ENCODE assay signal across 24 cellular contexts in the genomic region with DNA sequence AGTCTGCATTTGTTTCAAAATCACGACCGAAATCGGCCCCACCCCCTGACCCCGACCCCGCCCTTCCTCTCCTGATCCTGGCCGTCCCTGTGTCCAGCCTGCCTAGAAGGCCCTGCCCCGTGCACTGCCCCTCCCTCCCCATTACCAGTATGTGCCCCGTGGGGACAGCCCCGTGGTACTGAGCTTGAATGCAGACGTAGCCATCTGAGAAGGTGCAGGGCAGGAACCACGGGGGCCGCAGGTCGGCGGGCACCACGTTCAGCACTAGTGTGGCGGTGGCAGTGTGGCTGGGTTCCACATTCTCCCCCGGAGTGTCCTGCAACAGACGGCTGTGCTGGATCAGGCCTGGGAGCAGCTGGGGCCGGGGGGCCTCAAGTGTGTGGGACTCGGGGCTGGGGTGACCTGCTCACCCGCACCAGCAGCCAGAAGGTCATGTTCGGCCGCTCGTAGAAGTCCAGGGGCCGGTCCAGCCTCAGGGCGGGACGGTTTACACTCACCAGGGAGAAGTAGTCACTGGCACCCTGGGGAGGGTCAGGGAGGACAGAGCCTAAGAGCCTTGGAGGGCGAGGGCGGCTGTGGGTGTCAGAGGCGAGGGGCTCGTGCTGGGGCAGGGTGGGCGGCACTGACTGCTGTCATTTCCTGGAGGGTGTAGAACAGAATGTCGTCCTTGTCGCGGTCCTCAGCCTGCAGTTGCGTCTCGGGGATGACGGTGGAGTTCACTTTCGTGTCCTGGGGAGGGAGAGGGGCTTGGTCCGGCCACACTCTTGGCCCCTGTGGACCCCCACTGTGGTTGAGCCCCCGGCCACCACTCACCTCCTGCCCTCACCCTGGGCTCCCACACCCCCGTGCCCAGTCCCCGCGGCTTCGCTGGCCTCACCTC. TPM values are rescaled to one million over a fixed set of nuclear protein-coding genes. Genes with fewer than 3 reads are reported as not detected.
"Had no signal": no experiment of that assay in that cellular context is flagged by ENCODE, and none has a peak within 500 bp of the region (broad histone marks: within the 10 kb centered on the region; RNA-seq: fewer than 3 reads in every experiment).

No MANE protein-coding gene starts in this region.

- H3K4me1 ChIP-seq: neural progenitor cell, testis had no signal

- H3K27me3 Mint-ChIP-seq: activated CD4-positive, alpha-beta memory T cell treated with anti-CD3 and anti-CD28 coated beads, Interleukin-2, amount 10 ng/mL, durations not matched to agents 7 days and 5 days; activated CD4-positive, alpha-beta T cell treated with anti-CD3 and anti-CD28 coated beads for 36 hours had no signal

- H3K4me1 Mint-ChIP-seq: activated CD4-positive, alpha-beta T cell treated with anti-CD3 and anti-CD28 coated beads for 36 hours; WTC11 had no signal

- H3K27me3 ChIP-seq: testis, vagina had no signal

- DNase-seq: activated CD4-positive, alpha-beta memory T cell treated with anti-CD3 and anti-CD28 coated beads, Interleukin-2, amount 10 ng/mL, durations not matched to agents 7 days and 5 days; activated CD4-positive, alpha-beta T cell treated with anti-CD3 and anti-CD28 coated beads for 36 hours; activated effector memory CD4-positive, alpha-beta T cell treated with Interleukin-2 at 50 U/mL for 16 hours; activated naive CD4-positive, alpha-beta T cell treated with anti-CD3 and anti-CD28 coated beads for 36 hours; activated T-cell treated with anti-CD3 and anti-CD28 coated beads, Interleukin-2, amount 50 U/mL, for 72 hours; cerebellar nuclear complex; esophagus squamous epithelium; gastrocnemius medialis; hypothalamus; mesendoderm; naive thymus-derived CD8-positive, alpha-beta T cell; stimulated activated CD4-positive, alpha-beta T cell treated with anti-CD3 and anti-CD28 coated beads, Interleukin-4, amount 100 ng/mL, for 1 hour; stimulated activated naive CD4-positive, alpha-beta T cell; T1000; testis had no signal

- H3K4me3 ChIP-seq: coronary artery, esophagus squamous epithelium, gastrocnemius medialis, neural progenitor cell, testis, vagina had no signal

- ATAC-seq: activated CD4-positive, alpha-beta T cell treated with anti-CD3 and anti-CD28 coated beads for 36 hours; activated T-cell treated with anti-CD3 and anti-CD28 coated beads, Interleukin-2, amount 50 U/mL, for 72 hours; gastrocnemius medialis; naive thymus-derived CD8-positive, alpha-beta T cell; WTC11 had no signal

- H3K27ac Mint-ChIP-seq: activated CD4-positive, alpha-beta memory T cell treated with anti-CD3 and anti-CD28 coated beads, Interleukin-2, amount 10 ng/mL, durations not matched to agents 7 days and 5 days; activated CD4-positive, alpha-beta T cell treated with anti-CD3 and anti-CD28 coated beads for 36 hours; activated naive CD4-positive, alpha-beta T cell treated with anti-CD3 and anti-CD28 coated beads for 36 hours; activated T-cell treated with anti-CD3 and anti-CD28 coated beads, Interleukin-2, amount 50 U/mL, for 72 hours; neural progenitor cell; T-helper 1 cell treated with Interleukin-12 subunit alpha and Interleukin-12 subunit beta and Interleukin-4 antibody, amounts not matched to agents 30 μg/mL and 1 μg/mL, for 36 hours; WTC11 had no signal

- H3K9me3 Mint-ChIP-seq: activated CD4-positive, alpha-beta memory T cell treated with anti-CD3 and anti-CD28 coated beads, Interleukin-2, amount 10 ng/mL, durations not matched to agents 7 days and 5 days; activated naive CD4-positive, alpha-beta T cell treated with anti-CD3 and anti-CD28 coated beads for 36 hours; activated T-cell treated with anti-CD3 and anti-CD28 coated beads, Interleukin-2, amount 50 U/mL, for 72 hours; naive thymus-derived CD8-positive, alpha-beta T cell; neural progenitor cell; T-helper 1 cell treated with Interleukin-12 subunit alpha and Interleukin-12 subunit beta and Interleukin-4 antibody, amounts not matched to agents 30 μg/mL and 1 μg/mL, for 36 hours; WTC11 had no signal

- H3K4me3 Mint-ChIP-seq: activated CD4-positive, alpha-beta memory T cell treated with anti-CD3 and anti-CD28 coated beads, Interleukin-2, amount 10 ng/mL, durations not matched to agents 7 days and 5 days; activated CD4-positive, alpha-beta T cell treated with anti-CD3 and anti-CD28 coated beads for 36 hours; activated naive CD4-positive, alpha-beta T cell treated with anti-CD3 and anti-CD28 coated beads for 36 hours; activated T-cell treated with anti-CD3 and anti-CD28 coated beads, Interleukin-2, amount 50 U/mL, for 72 hours; naive thymus-derived CD8-positive, alpha-beta T cell; neural progenitor cell; T-helper 1 cell treated with Interleukin-12 subunit alpha and Interleukin-12 subunit beta and Interleukin-4 antibody, amounts not matched to agents 30 μg/mL and 1 μg/mL, for 36 hours; WTC11 had no signal

- H3K36me3 Mint-ChIP-seq: neural progenitor cell, WTC11 had no signal

- H3K9me3 ChIP-seq: esophagus squamous epithelium, gastrocnemius medialis, testis, vagina had no signal

- H3K27ac ChIP-seq: coronary artery, esophagus squamous epithelium, gastrocnemius medialis, neural progenitor cell, testis, vagina had no signal

- H3K36me3 ChIP-seq: gastrocnemius medialis, neural progenitor cell had no signal

RNA-seq across cellular contexts. Expression of gene CDHR5, which starts 3.6 kb away (rescaled TPM):
- total RNA-seq: activated CD4-positive, alpha-beta memory T cell treated with anti-CD3 and anti-CD28 coated beads, Interleukin-2, amount 10 ng/mL, durations not matched to agents 7 days and 5 days; activated CD4-positive, alpha-beta T cell treated with anti-CD3 and anti-CD28 coated beads for 36 hours; activated naive CD4-positive, alpha-beta T cell treated with anti-CD3 and anti-CD28 coated beads for 36 hours; esophagus squamous epithelium; lower leg skin; naive thymus-derived CD8-positive, alpha-beta T cell; osteoblast; vagina had no signal
- polyA plus RNA-seq: naive thymus-derived CD8-positive, alpha-beta T cell had no signal

RNA-seq across cellular contexts. Expression of gene SCT, which starts 5.8 kb away (rescaled TPM):
- total RNA-seq: activated CD4-positive, alpha-beta memory T cell treated with anti-CD3 and anti-CD28 coated beads, Interleukin-2, amount 10 ng/mL, durations not matched to agents 7 days and 5 days; activated CD4-positive, alpha-beta T cell treated with anti-CD3 and anti-CD28 coated beads for 36 hours; activated naive CD4-positive, alpha-beta T cell treated with anti-CD3 and anti-CD28 coated beads for 36 hours; activated T-cell treated with anti-CD3 and anti-CD28 coated beads, Interleukin-2, amount 50 U/mL, for 72 hours; gastrocnemius medialis; lower leg skin; naive thymus-derived CD8-positive, alpha-beta T cell; osteoblast; posterior vena cava; renal cortical epithelial cell; vagina had no signal
- polyA plus RNA-seq: naive thymus-derived CD8-positive, alpha-beta T cell had no signal

RNA-seq across cellular contexts. Expression of gene DRD4, which starts 15.9 kb away (rescaled TPM):
- total RNA-seq: gastrocnemius medialis, osteoblast had no signal
- polyA plus RNA-seq: naive thymus-derived CD8-positive, alpha-beta T cell had no signal
